1 cellular context compared by ENCODE assay signal in genomic region chr15:85840079-85840801, GRCh38.
TF ChIP-seq lines count a peak whose summit lies in the region.

No MANE protein-coding gene starts in this region.

TF ChIP-seq in HepG2, 621 proteins besides CTCF, POLR2A, EP300 and RAD21 (continued from another document and continues in another):
- TF ChIP-seq ZFP91 (CRISPR knock-in tag; IDR thresholded peaks at IDR 0.05; ENCODE audit: borderline replicate concordance) (peak; percentile 93), HMGXB3 (CRISPR knock-in tag; IDR thresholded peaks at IDR 0.05; ENCODE audit: borderline replicate concordance) (0 out of 2 replicates have a peak, but pooled peaks have one; percentile 26), FOXC1 (CRISPR knock-in tag; IDR thresholded peaks at IDR 0.05; ENCODE audit: borderline replicate concordance) (peak; percentile 37; the same call in 1 of the 2 replicates), ZFP90 (CRISPR knock-in tag; IDR thresholded peaks at IDR 0.05; ENCODE audit: borderline replicate concordance) (peak; percentile 77; the same call in 1 of the 2 replicates), CEBPG (CRISPR knock-in tag; IDR thresholded peaks at IDR 0.05) (peak; percentile 98), ZFX (CRISPR knock-in tag; IDR thresholded peaks at IDR 0.05; ENCODE audit: low read depth) (peak; percentile 44; the same call in 1 of the 2 replicates), ZNF710 (CRISPR knock-in tag; IDR thresholded peaks at IDR 0.05; ENCODE audit: borderline replicate concordance) (peak; percentile 73; the same call in 1 of the 2 replicates), AHDC1 (CRISPR knock-in tag; IDR thresholded peaks at IDR 0.05; ENCODE audit: borderline replicate concordance) (peak; percentile 79; the same call in 1 of the 2 replicates), ZNF512B (CRISPR knock-in tag; IDR thresholded peaks at IDR 0.05; ENCODE audit: borderline replicate concordance) (peak; percentile 59; the same call in 1 of the 2 replicates), ZNF576 (CRISPR knock-in tag; IDR thresholded peaks at IDR 0.05) (no peak), PBX2 (CRISPR knock-in tag; IDR thresholded peaks at IDR 0.05) (no peak), KAT8 (CRISPR knock-in tag; IDR thresholded peaks at IDR 0.05) (peak; percentile 84), GRHL1 (CRISPR knock-in tag; conservative IDR thresholded peaks at IDR 0.05) (no peak), ZFYVE20 (CRISPR knock-in tag; IDR thresholded peaks at IDR 0.05; ENCODE audit: borderline replicate concordance, low read depth) (no peak), KLF9 (CRISPR knock-in tag; IDR thresholded peaks at IDR 0.05; ENCODE audit: low read depth) (peak; percentile 85; the same call in 1 of the 2 replicates), CC2D1A (CRISPR knock-in tag; IDR thresholded peaks at IDR 0.05) (no peak), ZNF607 (CRISPR knock-in tag; IDR thresholded peaks at IDR 0.05; ENCODE audit: borderline replicate concordance) (peak; percentile 42; the same call in 1 of the 2 replicates), YEATS2 (CRISPR knock-in tag; IDR thresholded peaks at IDR 0.05; ENCODE audit: borderline replicate concordance) (no peak; the same call in 1 of the 2 replicates), ZBTB37 (CRISPR knock-in tag; IDR thresholded peaks at IDR 0.05) (no peak), TBP (CRISPR knock-in tag; IDR thresholded peaks at IDR 0.05) (0 out of 2 replicates have a peak, but pooled peaks have one; percentile 47), MYC (CRISPR knock-in tag; IDR thresholded peaks at IDR 0.05; ENCODE audit: borderline replicate concordance) (peak; percentile 90), ARNTL (CRISPR knock-in tag; IDR thresholded peaks at IDR 0.05) (peak; percentile 72; the same call in 1 of the 2 replicates), ZNF713 (CRISPR knock-in tag; IDR thresholded peaks at IDR 0.05) (no peak), ZMYM4 (CRISPR knock-in tag; IDR thresholded peaks at IDR 0.05) (peak; percentile 82), ZNF205 (CRISPR knock-in tag; IDR thresholded peaks at IDR 0.05) (peak; percentile 64), NCOA5 (CRISPR knock-in tag; IDR thresholded peaks at IDR 0.05) (no peak), ZNF513 (CRISPR knock-in tag; conservative IDR thresholded peaks at IDR 0.05) (no peak), KMT2B (CRISPR knock-in tag; IDR thresholded peaks at IDR 0.05) (0 out of 2 replicates have a peak, but pooled peaks have one; percentile 25), ZNF549 (CRISPR knock-in tag; IDR thresholded peaks at IDR 0.05) (peak; percentile 96)
